17 cellular contexts compared by ENCODE assay signal in genomic region chr20:57031867-57032355, GRCh38.
DNase-seq lines count a peak whose midpoint lies in the region; ATAC-seq and TF ChIP-seq lines count a peak whose summit lies in the region.
"Had no signal": no experiment of that assay in that cellular context is flagged by ENCODE, and none has a peak within 500 bp of the region (broad histone marks: within the 10 kb centered on the region; RNA-seq: fewer than 3 reads in every experiment).

No MANE protein-coding gene starts in this region.

- peak overlapping the region; percentile 41 for H3K14ac ChIP-seq in neuronal stem cell (ENCODE audit: low read length)

- intact Hi-C loops in CD14-positive monocyte (cut with micrococcal nuclease) (no loop called here), colonic mucosa (cut with DNase I) (no loop called here)

- H3K27me3 ChIP-seq in neuronal stem cell (ENCODE audit: control insufficient read depth in 3 of 3, insufficient read depth in 3 of 3, low read depth in 1 of 3, low read length in 3 of 3) (peaks cover 0 to 5% (median 0%) of the 10 kb centered on the region in 3 experiments), Peyer's patch (no peaks in the 10 kb centered on the region), colonic mucosa (no peaks in the 10 kb centered on the region)

- peak overlapping the region; percentile 50 for H3K9ac ChIP-seq in neuronal stem cell (ENCODE audit: low read depth, low read length, poor library complexity)
- H3K9ac ChIP-seq in colonic mucosa (ENCODE audit: low read depth in 2 of 2, low read length in 2 of 2): no peak overlapping the region

- H3K4me1 ChIP-seq in neuronal stem cell (ENCODE audit: control insufficient read depth in 2 of 2, insufficient read depth in 1 of 2, low read depth in 1 of 2, low read length in 2 of 2) (peaks cover 0 to 6% of the 10 kb centered on the region in 2 donors), Peyer's patch (no peaks in the 10 kb centered on the region), colonic mucosa (no peaks in the 10 kb centered on the region)

- H3K79me1 ChIP-seq in neuronal stem cell (ENCODE audit: low read depth, low read length): no peaks in the 10 kb centered on the region

- no peak overlapping the region for H3K27ac ChIP-seq in neuronal stem cell (replicated peaks; ENCODE audit: low read length)
- H3K27ac ChIP-seq in Peyer's patch: no peak overlapping the region
- H3K27ac ChIP-seq in colonic mucosa: no peak overlapping the region
- H3K27ac ChIP-seq: HL-60 had no signal

- no peak overlapping the region for H2AK5ac ChIP-seq in neuronal stem cell (ENCODE audit: low read depth, low read length)

- H3K36me3 ChIP-seq in neuronal stem cell (replicated peaks in 1 of 2; ENCODE audit: control insufficient read depth in 2 of 2, insufficient read depth in 2 of 2, low read length in 2 of 2) (no peaks in the 10 kb centered on the region), Peyer's patch (no peaks in the 10 kb centered on the region), colonic mucosa (no peaks in the 10 kb centered on the region)

- CTCF ChIA-PET in WTC11 (lab: Charles Lee): interaction anchor here (1.5 to 1.7 kb wide), 2 partner anchors 10 kb away, joined by 5 read pairs; no protein-coding TSS in a partner anchor

- 100% methylated on average over 1 of the region's 2 CpGs; no CpG with 5 or more reads in 1 of the 2 donors for WGBS in neuronal stem cell (ENCODE audit: extremely low coverage in 2 of 2, insufficient read length in 2 of 2, insufficient replicate concordance in 1 of 2), 2 donors

- H3K9me3 Mint-ChIP-seq in CD14-positive monocyte: peaks cover 5 to 13% (median 7%) of the 10 kb centered on the region in 7 donors
- H3K9me3 Mint-ChIP-seq in chondrocyte (ENCODE audit: low read depth): peaks cover 4% of the 10 kb centered on the region
- peaks cover 8% of the 10 kb centered on the region; the same call in 1 of the 2 replicates for H3K9me3 Mint-ChIP-seq in WTC11

- H4K8ac ChIP-seq in neuronal stem cell (ENCODE audit: low read depth, low read length): no peak overlapping the region

- H2AFZ ChIP-seq in neuronal stem cell (ENCODE audit: low read length): no peak overlapping the region

- TF ChIP-seq CTCF in CD14-positive monocyte (IDR thresholded peaks at IDR 0.05) (no peak), chondrocyte (IDR thresholded peaks at IDR 0.05) (no peak), Peyer's patch (IDR thresholded peaks at IDR 0.05) (no peak), WTC11 (IDR thresholded peaks at IDR 0.05) (no peak), colonic mucosa (IDR thresholded peaks at IDR 0.05) (no peak)

- no peak overlapping the region for H2BK15ac ChIP-seq in neuronal stem cell (ENCODE audit: low read length)

- POLR2A ChIA-PET in WTC11 (lab: Charles Lee): no interaction called here

- H3K27me3 Mint-ChIP-seq in CD14-positive monocyte (ENCODE audit: low read depth in 3 of 3) (peaks cover 4 to 14% (median 9%) of the 10 kb centered on the region in 3 donors), chondrocyte (ENCODE audit: low read depth) (no peaks in the 10 kb centered on the region), WTC11 (ENCODE audit: low read depth) (peaks cover 9% of the 10 kb centered on the region; the same call in 1 of the 2 replicates)

- no peak overlapping the region for H3K18ac ChIP-seq in neuronal stem cell (ENCODE audit: low read length)

- H3K4ac ChIP-seq in neuronal stem cell (ENCODE audit: low read length): no peak overlapping the region

- no peak overlapping the region for H3K23ac ChIP-seq in neuronal stem cell (ENCODE audit: low read depth, low read length, poor library complexity)

- H4K91ac ChIP-seq in neuronal stem cell (ENCODE audit: low read depth, low read length, poor library complexity): no peak overlapping the region

- peaks cover 0 to 3% of the 10 kb centered on the region in 2 donors for H3K9me3 ChIP-seq in neuronal stem cell (replicated peaks in 1 of 2; ENCODE audit: control insufficient read depth in 2 of 2, insufficient read depth in 1 of 2, low read depth in 1 of 2, low read length in 2 of 2)
- no peaks in the 10 kb centered on the region for H3K9me3 ChIP-seq in Peyer's patch
- H3K9me3 ChIP-seq in colonic mucosa: no peaks in the 10 kb centered on the region

- peak; percentile 1 for DNase-seq in CD14-positive monocyte (ENCODE audit: low spot score)
- DNase-seq in RPMI7951 (ENCODE audit: low read depth): peak; percentile 60
- no peak for DNase-seq in chondrocyte (ENCODE audit: low spot score)
- DNase-seq in neuronal stem cell (ENCODE audit: low spot score): no peak
- no peak for DNase-seq in Peyer's patch
- DNase-seq in WTC11 (ENCODE audit: low spot score): no peak
- DNase-seq in colonic mucosa: no peak
- no peak for DNase-seq in NCI-H1092 (lab: John Stamatoyannopoulos, UW)
- DNase-seq: Calu3; CD4-positive, alpha-beta T cell; Karpas-422; MM.1S; NCI-H1105 treated with DMSO at 0.1 percent for 48 hours; NCI-H2029; NCI-H510A treated with DMSO at 0.1 percent for 48 hours had no signal

- no peaks in the 10 kb centered on the region for H3K4me1 Mint-ChIP-seq in CD14-positive monocyte
- peaks cover 44% of the 10 kb centered on the region for H3K4me1 Mint-ChIP-seq in chondrocyte (ENCODE audit: low read depth)
- H3K4me1 Mint-ChIP-seq in WTC11: peaks cover 25% of the 10 kb centered on the region

- no peak overlapping the region for H2BK12ac ChIP-seq in neuronal stem cell (ENCODE audit: low read length)

- H2BK120ac ChIP-seq in neuronal stem cell (ENCODE audit: low read depth, low read length): no peak overlapping the region

- H3K27ac Mint-ChIP-seq in CD14-positive monocyte (no peak overlapping the region), chondrocyte (ENCODE audit: unreplicated experiment) (peak overlapping the region; percentile 86), WTC11 (no peak overlapping the region)
- H3K27ac Mint-ChIP-seq: CD4-positive, alpha-beta T cell had no signal

- no peak overlapping the region for H3K4me2 ChIP-seq in neuronal stem cell (ENCODE audit: insufficient read depth, low read length, poor library complexity, severe bottlenecking)

- no peak for ATAC-seq in WTC11

- H2BK5ac ChIP-seq in neuronal stem cell (ENCODE audit: low read length): no peak overlapping the region

- no peak for TF ChIP-seq POLR2A in Peyer's patch (IDR thresholded peaks at IDR 0.05)

- H3K36me3 Mint-ChIP-seq in CD14-positive monocyte: no peaks in the 10 kb centered on the region
- no peaks in the 10 kb centered on the region for H3K36me3 Mint-ChIP-seq in chondrocyte (ENCODE audit: low read depth)
- H3K36me3 Mint-ChIP-seq in WTC11: no peaks in the 10 kb centered on the region

- H3K4me3 ChIP-seq in neuronal stem cell (ENCODE audit: low read length in 2 of 2): peak overlapping the region in 1 of 2 donors; percentile 44
- H3K4me3 ChIP-seq in Peyer's patch: no peak overlapping the region
- H3K4me3 ChIP-seq in colonic mucosa: no peak overlapping the region
- H3K4me3 ChIP-seq: A549 had no signal

- H3K4me3 Mint-ChIP-seq in CD14-positive monocyte: peak overlapping the region in 1 of 2 donors; percentile 23
- H3K4me3 Mint-ChIP-seq in chondrocyte (ENCODE audit: unreplicated experiment): no peak overlapping the region
- no peak overlapping the region for H3K4me3 Mint-ChIP-seq in WTC11
- H3K4me3 Mint-ChIP-seq: CD4-positive, alpha-beta T cell had no signal

TF ChIP-seq in WTC11, 78 proteins besides CTCF, POLR2A, EP300 and RAD21 (continues in another document):
- TF ChIP-seq STAT6 (CRISPR knock-in tag; conservative IDR thresholded peaks at IDR 0.05; ENCODE audit: low read depth) (no peak), CREB1 (CRISPR knock-in tag; IDR thresholded peaks at IDR 0.05) (no peak), PRRX2 (CRISPR knock-in tag; IDR thresholded peaks at IDR 0.05) (no peak), IRF2 (CRISPR knock-in tag; IDR thresholded peaks at IDR 0.05; ENCODE audit: borderline replicate concordance, low read depth) (no peak), OVOL2 (CRISPR knock-in tag; IDR thresholded peaks at IDR 0.05; ENCODE audit: borderline replicate concordance) (no peak), RORB (CRISPR knock-in tag; IDR thresholded peaks at IDR 0.05) (no peak), JAZF1 (CRISPR knock-in tag; IDR thresholded peaks at IDR 0.05) (no peak), E2F5 (CRISPR knock-in tag; IDR thresholded peaks at IDR 0.05) (no peak)

Comparison
In these comparisons a context has a peak if more than half of its experiments do, and no peak if none do; other contexts are left out.
1. DNase-seq: peak in CD14-positive monocyte (single experiment) and RPMI7951 (single experiment); none in chondrocyte (single experiment), neuronal stem cell (single experiment), Peyer's patch (0 of 3), WTC11 (single experiment), colonic mucosa (single experiment) and NCI-H1092 (single experiment).